14 cellular contexts compared by ENCODE assay signal in genomic region chr7:138945169-138945568, GRCh38. TPM values are rescaled to one million over a fixed set of nuclear protein-coding genes. Genes with fewer than 3 reads are reported as not detected.
DNase-seq lines count a peak whose midpoint lies in the region; ATAC-seq and TF ChIP-seq lines count a peak whose summit lies in the region.
"Had no signal": no experiment of that assay in that cellular context is flagged by ENCODE, and none has a peak within 500 bp of the region (broad histone marks: within the 10 kb centered on the region; RNA-seq: fewer than 3 reads in every experiment).

No MANE protein-coding gene starts in this region.

- no peaks in the 10 kb centered on the region for H3K36me3 ChIP-seq in endodermal cell (ENCODE audit: control insufficient read depth, insufficient read depth, low read length)
- H3K36me3 ChIP-seq: HAP-1 had no signal

- no peak overlapping the region for H3K4me3 Mint-ChIP-seq in endodermal cell
- H3K4me3 Mint-ChIP-seq: IgD-negative memory B cell had no signal

- peaks cover 4% of the 10 kb centered on the region for H3K4me1 ChIP-seq in endodermal cell (ENCODE audit: control insufficient read depth, insufficient read depth, low read length)
- H3K4me1 ChIP-seq: Caco-2, HAP-1 had no signal

- H3K27ac ChIP-seq in endodermal cell (ENCODE audit: low read depth, low read length): no peak overlapping the region

- no peaks in the 10 kb centered on the region for H3K27me3 ChIP-seq in endodermal cell (ENCODE audit: control insufficient read depth, insufficient read depth, low read length, poor library complexity, severe bottlenecking)

- H3K9me3 ChIP-seq in endodermal cell (ENCODE audit: control insufficient read depth, low read length): no peaks in the 10 kb centered on the region
- H3K9me3 ChIP-seq: Caco-2, HAP-1 had no signal

- no peaks in the 10 kb centered on the region for H3K9me3 Mint-ChIP-seq in endodermal cell
- H3K9me3 Mint-ChIP-seq: IgD-negative memory B cell had no signal

- DNase-seq in NCI-H748 (lab: John Stamatoyannopoulos, UW; ENCODE audit: unreplicated experiment): peak; percentile 49
- no peak for DNase-seq in NCI-H748 treated with DMSO at 0.1 percent for 48 hours (lab: John Stamatoyannopoulos, UW)
- peak; percentile 72 for DNase-seq in NCI-H2227 (lab: John Stamatoyannopoulos, UW; ENCODE audit: unreplicated experiment)
- DNase-seq in endodermal cell: peak; percentile 81
- DNase-seq in sciatic nerve (ENCODE audit: low spot score): no peak
- DNase-seq in NCI-H1436 treated with DMSO at 0.1 percent for 48 hours (lab: John Stamatoyannopoulos, UW): no peak
- DNase-seq: Caco-2, NCI-H1694, NCI-H774, SHP77 treated with DMSO at 0.1 percent for 48 hours, T-helper 2 cell had no signal

- H3K4me3 ChIP-seq in endodermal cell (ENCODE audit: low read length): no peak overlapping the region
- H3K4me3 ChIP-seq: HAP-1 had no signal

- ATAC-seq in sciatic nerve: no peak
- ATAC-seq in GM19328 (IDR thresholded peaks at IDR 0.05; ENCODE audit: unreplicated experiment): no peak

- intact Hi-C loops in sciatic nerve (cut with DNase I): no loop called here

- no peaks in the 10 kb centered on the region for H3K27me3 Mint-ChIP-seq in endodermal cell (ENCODE audit: insufficient read depth)

- TF ChIP-seq CTCF in endodermal cell (conservative IDR thresholded peaks at IDR 0.05): no peak

- H3K36me3 Mint-ChIP-seq in endodermal cell (ENCODE audit: low read depth): peaks cover 3% of the 10 kb centered on the region
- H3K36me3 Mint-ChIP-seq: IgD-negative memory B cell had no signal

- H3K4me1 Mint-ChIP-seq in endodermal cell: peaks cover 27% of the 10 kb centered on the region
- H3K4me1 Mint-ChIP-seq: IgD-negative memory B cell had no signal

- 56 to 58% methylated on average over 4 of the region's 4 CpGs for WGBS in endodermal cell (ENCODE audit: insufficient coverage in 1 of 2, insufficient read length in 1 of 2), 2 experiments

- H3K27ac Mint-ChIP-seq in endodermal cell: no peak overlapping the region
- H3K27ac Mint-ChIP-seq: IgD-negative memory B cell had no signal

- no peak overlapping the region for H3K9ac ChIP-seq in endodermal cell (ENCODE audit: extremely low read depth, low read length, poor library complexity, severe bottlenecking)

RNA-seq across cellular contexts. Expression of gene KIAA1549, which starts 36.0 kb away (rescaled TPM):
- 10 to 100 TPM; 18.7 to 19.3 TPM for total RNA-seq in endodermal cell
- 22.6 TPM for polyA plus RNA-seq in endodermal cell (2013, experiment 1 of 2)
- 21.7 TPM for polyA plus RNA-seq in endodermal cell (2013, experiment 2 of 2)
- 5.2 TPM for total RNA-seq in sciatic nerve
- polyA plus RNA-seq: IgD-negative memory B cell had no signal

Comparison
In these comparisons a context has a peak if more than half of its experiments do, and no peak if none do; other contexts are left out.
1. DNase-seq: peak in NCI-H748 (single experiment), NCI-H2227 (single experiment) and endodermal cell (single experiment); none in NCI-H748 treated with DMSO at 0.1 percent for 48 hours (single experiment), sciatic nerve (single experiment) and NCI-H1436 treated with DMSO at 0.1 percent for 48 hours (single experiment).